25 cellular contexts compared by ENCODE assay signal in the genomic region with DNA sequence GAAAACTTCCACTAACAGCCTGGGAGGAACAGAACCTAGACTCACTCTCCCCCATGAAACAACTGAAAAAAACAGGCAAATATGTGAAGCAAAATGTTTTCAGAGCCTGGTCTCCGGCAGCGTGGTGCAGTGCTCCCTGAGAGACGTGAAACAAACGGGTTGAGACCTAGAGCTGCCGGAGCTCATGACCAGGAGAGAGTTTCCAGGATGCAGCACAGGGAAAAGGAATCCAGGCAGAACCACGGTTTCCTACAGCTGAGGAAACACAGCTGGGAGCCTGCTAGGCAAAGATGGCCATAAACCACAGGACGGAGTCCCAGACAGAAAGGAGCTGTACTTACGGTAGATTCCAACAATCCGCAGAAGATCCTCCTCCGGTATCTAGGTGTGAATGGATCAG. TPM values are rescaled to one million over a fixed set of nuclear protein-coding genes. Genes with fewer than 3 reads are reported as not detected.
DNase-seq lines count a peak whose midpoint lies in the region; ATAC-seq and TF ChIP-seq lines count a peak whose summit lies in the region.
"Had no signal": no experiment of that assay in that cellular context is flagged by ENCODE, and none has a peak within 500 bp of the region (broad histone marks: within the 10 kb centered on the region; RNA-seq: fewer than 3 reads in every experiment).

No MANE protein-coding gene starts in this region.

- ATAC-seq in HG03378 (IDR thresholded peaks at IDR 0.05; ENCODE audit: unreplicated experiment) (no peak), GM21576 (IDR thresholded peaks at IDR 0.05; ENCODE audit: unreplicated experiment) (no peak)
- ATAC-seq: A549, HepG2 had no signal

- peaks cover 18% of the 10 kb centered on the region for H3K27me3 Mint-ChIP-seq in Caco-2 (ENCODE audit: insufficient read depth, unreplicated experiment)
- H3K27me3 Mint-ChIP-seq in neural progenitor cell (ENCODE audit: insufficient read depth, low read depth): peaks cover 12% of the 10 kb centered on the region

- H4K20me1 ChIP-seq in neural progenitor cell (ENCODE audit: low read depth): no peaks in the 10 kb centered on the region

- peaks cover 8% of the 10 kb centered on the region for H3K4me1 Mint-ChIP-seq in Caco-2 (ENCODE audit: low read depth, unreplicated experiment)
- H3K4me1 Mint-ChIP-seq in neural progenitor cell: peaks cover 9% of the 10 kb centered on the region
- H3K4me1 Mint-ChIP-seq: CD4-positive, alpha-beta memory T cell had no signal

- no peak overlapping the region for H3K27ac ChIP-seq in neural progenitor cell
- H3K27ac ChIP-seq: A549, neutrophil had no signal

- no peak overlapping the region for H3K9ac ChIP-seq in neural progenitor cell

- peaks cover 6% of the 10 kb centered on the region for H3F3A ChIP-seq in neural progenitor cell (ENCODE audit: low read depth)

- CTCF ChIA-PET in Caco-2 (lab: Charles Lee): no interaction called here

- DNase-seq in Caco-2: no peak
- DNase-seq in iPS-NIHi7 (ENCODE audit: extremely low spot score): peak; percentile 4
- DNase-seq in neural progenitor cell (ENCODE audit: low spot score): no peak
- no peak for DNase-seq in NCI-H69 (lab: John Stamatoyannopoulos, UW)
- no peak for DNase-seq in erythroblast (lab: John Stamatoyannopoulos, UW)
- DNase-seq: activated CD4-positive, alpha-beta memory T cell treated with anti-CD3 and anti-CD28 coated beads for 36 hours; activated effector memory CD4-positive, alpha-beta T cell treated with Interleukin-2 at 50 U/mL for 16 hours; AML-193; CD4-positive, alpha-beta memory T cell; central memory CD4-positive, alpha-beta T cell; DMS153; GDM1; Kasumi-1; NCI-H1436; NCI-H446 treated with DMSO at 0.1 percent for 48 hours; small intestine; transverse colon had no signal

- intact Hi-C loops in Caco-2 (cut with micrococcal nuclease; ENCODE audit: unreplicated experiment): no loop called here

- H3K9me3 ChIP-seq in Caco-2 (peaks cover 6% of the 10 kb centered on the region; the same call in 1 of the 2 replicates), neural progenitor cell (ENCODE audit: low read depth) (no peaks in the 10 kb centered on the region)
- H3K9me3 ChIP-seq: A549, neutrophil, transverse colon had no signal

- BruUV-seq in Caco-2 (replicated peaks; lab: Mats Ljungman, UMichigan): no TSS peak

- H3K36me3 Mint-ChIP-seq in Caco-2 (ENCODE audit: insufficient read depth, unreplicated experiment) (no peaks in the 10 kb centered on the region), neural progenitor cell (peaks cover 3% of the 10 kb centered on the region)
- H3K36me3 Mint-ChIP-seq: activated CD4-positive, alpha-beta memory T cell treated with anti-CD3 and anti-CD28 coated beads for 36 hours; activated naive CD8-positive, alpha-beta T cell; CD4-positive, alpha-beta memory T cell had no signal

- H3K4me2 ChIP-seq in neural progenitor cell: no peak overlapping the region
- H3K4me2 ChIP-seq: A549 had no signal

- peak overlapping the region; percentile 3 for H3K27ac Mint-ChIP-seq in Caco-2 (ENCODE audit: unreplicated experiment)
- no peak overlapping the region for H3K27ac Mint-ChIP-seq in neural progenitor cell
- H3K27ac Mint-ChIP-seq: activated CD4-positive, alpha-beta memory T cell treated with anti-CD3 and anti-CD28 coated beads for 36 hours; activated naive CD8-positive, alpha-beta T cell; stimulated activated naive CD8-positive, alpha-beta T cell treated with anti-CD3 and anti-CD28 coated beads, Interleukin-15, Interleukin-2, amounts not matched to agents 100 ng/mL and 50 ng/mL, for 24 hours had no signal

- no peaks in the 10 kb centered on the region for H3K79me2 ChIP-seq in neural progenitor cell (ENCODE audit: low read depth)

- POLR2A ChIA-PET in Caco-2 (lab: Charles Lee): interaction anchor here (0.6 kb wide), 1 partner anchor 723 kb away, joined by 4 read pairs; the partner anchor contains the start of gene MCM3AP

- H3K4me3 Mint-ChIP-seq in Caco-2 (ENCODE audit: unreplicated experiment) (peak overlapping the region; percentile 12), neural progenitor cell (peak overlapping the region; percentile 42)
- H3K4me3 Mint-ChIP-seq: activated CD4-positive, alpha-beta memory T cell treated with anti-CD3 and anti-CD28 coated beads for 36 hours; activated naive CD8-positive, alpha-beta T cell; CD4-positive, alpha-beta memory T cell; stimulated activated naive CD8-positive, alpha-beta T cell treated with anti-CD3 and anti-CD28 coated beads, Interleukin-15, Interleukin-2, amounts not matched to agents 100 ng/mL and 50 ng/mL, for 24 hours had no signal

- no peak overlapping the region for H2AFZ ChIP-seq in neural progenitor cell (replicated peaks)

- H3K4me1 ChIP-seq in Caco-2: no peaks in the 10 kb centered on the region
- peaks cover 6% of the 10 kb centered on the region for H3K4me1 ChIP-seq in neural progenitor cell
- H3K4me1 ChIP-seq: A549, transverse colon had no signal

- H3K36me3 ChIP-seq in Caco-2 (ENCODE audit: control insufficient read depth, insufficient read depth, low read length) (no peaks in the 10 kb centered on the region), neural progenitor cell (no peaks in the 10 kb centered on the region)
- H3K36me3 ChIP-seq: neutrophil, transverse colon had no signal

- TF ChIP-seq CTCF in Caco-2 (IDR thresholded peaks at IDR 0.05; ENCODE audit: insufficient read depth in 1 of 2, low read depth in 1 of 2, low read length in 1 of 2, severe bottlenecking in 1 of 2, unreplicated experiment in 1 of 2) (no peak), WI38 (IDR thresholded peaks at IDR 0.05; ENCODE audit: low read depth, low read length) (no peak), neural progenitor cell (IDR thresholded peaks at IDR 0.05) (no peak)

- peaks cover 15% of the 10 kb centered on the region for H3K9me3 Mint-ChIP-seq in Caco-2 (ENCODE audit: unreplicated experiment)
- peaks cover 16% of the 10 kb centered on the region for H3K9me3 Mint-ChIP-seq in neural progenitor cell
- H3K9me3 Mint-ChIP-seq: activated CD4-positive, alpha-beta memory T cell treated with anti-CD3 and anti-CD28 coated beads for 36 hours; stimulated activated naive CD8-positive, alpha-beta T cell treated with anti-CD3 and anti-CD28 coated beads, Interleukin-15, Interleukin-2, amounts not matched to agents 100 ng/mL and 50 ng/mL, for 24 hours had no signal

- H3K4me3 ChIP-seq in Caco-2 (ENCODE audit: low read depth, low read length) (no peak overlapping the region), WI38 (ENCODE audit: low read depth, low read length) (0 out of 2 replicates have a peak overlapping the region, but pooled peaks have one; percentile 12), neural progenitor cell (no peak overlapping the region)
- H3K4me3 ChIP-seq: A549, transverse colon had no signal

- H3K27me3 ChIP-seq in Caco-2 (replicated peaks; ENCODE audit: control insufficient read depth, insufficient read depth, low read length) (no peaks in the 10 kb centered on the region), neural progenitor cell (peaks cover 14% of the 10 kb centered on the region)

- TF ChIP-seq POLR2A in erythroblast (IDR thresholded peaks at IDR 0.05; ENCODE audit: low read length): no peak

RNA-seq across cellular contexts. Expression of gene SLC19A1, which starts 20.2 kb away (rescaled TPM):
- total RNA-seq in Caco-2 (2022) (45.4 and 47.3 TPM in 2 replicates), neural progenitor cell (ENCODE audit: low replicate concordance) (7.7 and 17.3 TPM in 2 replicates)
